In genomic region chr20:62705626-62706025, GRCh38 we compare ENCODE assay signal across 26 cellular contexts. TPM values are rescaled to one million over a fixed set of nuclear protein-coding genes. Genes with fewer than 3 reads are reported as not detected.
"Had no signal": no experiment of that assay in that cellular context is flagged by ENCODE, and none has a peak within 500 bp of the region (broad histone marks: within the 10 kb centered on the region; RNA-seq: fewer than 3 reads in every experiment).

No MANE protein-coding gene starts in this region.

- H3K36me3 ChIP-seq: cardiac muscle cell, left lung, ovary, right lobe of liver, stomach, suprapubic skin, tibial nerve had no signal

- H3K4me3 Mint-ChIP-seq: activated CD8-positive, alpha-beta T cell treated with anti-CD3 and anti-CD28 coated beads, Interleukin-2, amount 10 ng/mL, durations not matched to agents 7 days and 5 days; activated naive CD8-positive, alpha-beta T cell treated with anti-CD3 and anti-CD28 coated beads, Interleukin-2, amount 50 U/mL, for 24 hours; activated T-helper 1 cell treated with anti-CD3 and anti-CD28 coated beads, Interleukin-12 subunit alpha, Interleukin-12 subunit beta, Interleukin-2, Interleukin-4 antibody, amounts not matched to agents 30 ng/mL and 10 ng/mL and 1 ng/mL, durations not matched to agents 14 hours and 24 hours and 36 hours; mesothelial cell of epicardium; naive thymus-derived CD8-positive, alpha-beta T cell; stimulated activated effector memory CD8-positive, alpha-beta T cell treated with anti-CD3 and anti-CD28 coated beads, Interleukin-12 subunit alpha, Interleukin-12 subunit beta, amount 100 ng/mL, for 72 hours; T-helper 2 cell treated with Interferon-gamma antibody and Interleukin-4, amounts not matched to agents 5 μg/mL and 100 μg/mL, for 36 hours had no signal

- H3K36me3 Mint-ChIP-seq: mesothelial cell of epicardium; naive thymus-derived CD8-positive, alpha-beta T cell; stimulated activated effector memory CD8-positive, alpha-beta T cell treated with anti-CD3 and anti-CD28 coated beads, Interleukin-12 subunit alpha, Interleukin-12 subunit beta, amount 100 ng/mL, for 72 hours had no signal

- H3K27ac ChIP-seq: cardiac muscle cell, foreskin keratinocyte, left lung, ovary, psoas muscle, right lobe of liver, stomach, suprapubic skin, tibial nerve had no signal

- ATAC-seq: activated CD8-positive, alpha-beta T cell treated with anti-CD3 and anti-CD28 coated beads, Interleukin-2, amount 10 ng/mL, durations not matched to agents 7 days and 5 days; activated naive CD8-positive, alpha-beta T cell treated with anti-CD3 and anti-CD28 coated beads, Interleukin-2, amount 50 U/mL, for 24 hours; foreskin keratinocyte; left lung; naive thymus-derived CD8-positive, alpha-beta T cell; psoas muscle; right lobe of liver; stimulated activated effector memory CD8-positive, alpha-beta T cell treated with anti-CD3 and anti-CD28 coated beads, Interleukin-12 subunit alpha, Interleukin-12 subunit beta, amount 100 ng/mL, for 72 hours had no signal

- H3K9me3 ChIP-seq: left lung, ovary, psoas muscle, right lobe of liver, stomach, suprapubic skin, tibial nerve had no signal

- DNase-seq: activated CD4-positive, alpha-beta T cell treated with anti-CD3 and anti-CD28 coated beads, Interleukin-2, amount 50 U/mL, for 1 hour; activated CD4-positive, CD25-positive, alpha-beta regulatory T cell treated with anti-CD3 and anti-CD28 coated beads, Interleukin-2, amount 50 U/mL, for 72 hours; activated CD8-positive, alpha-beta T cell treated with anti-CD3 and anti-CD28 coated beads, Interleukin-2, amount 10 ng/mL, durations not matched to agents 7 days and 5 days; activated gamma-delta T cell; activated naive CD4-positive, alpha-beta T cell treated with anti-CD3 and anti-CD28 coated beads, Interleukin-2, amount 50 U/mL, for 16 hours; activated naive CD8-positive, alpha-beta T cell treated with anti-CD3 and anti-CD28 coated beads, Interleukin-2, amount 50 U/mL, for 24 hours; erythroblast; foreskin keratinocyte; kidney; naive thymus-derived CD8-positive, alpha-beta T cell; ovary; psoas muscle; small intestine; stimulated activated CD4-positive, alpha-beta T cell treated with anti-CD3 and anti-CD28 coated beads, Interleukin-2, amount 100 ng/mL, for 24 hours; stomach had no signal

- H3K9me3 Mint-ChIP-seq: activated naive CD8-positive, alpha-beta T cell treated with anti-CD3 and anti-CD28 coated beads, Interleukin-2, amount 50 U/mL, for 24 hours; activated T-helper 1 cell treated with anti-CD3 and anti-CD28 coated beads, Interleukin-12 subunit alpha, Interleukin-12 subunit beta, Interleukin-2, Interleukin-4 antibody, amounts not matched to agents 30 ng/mL and 10 ng/mL and 1 ng/mL, durations not matched to agents 14 hours and 24 hours and 36 hours; mesothelial cell of epicardium; naive thymus-derived CD8-positive, alpha-beta T cell; stimulated activated effector memory CD8-positive, alpha-beta T cell treated with anti-CD3 and anti-CD28 coated beads, Interleukin-12 subunit alpha, Interleukin-12 subunit beta, amount 100 ng/mL, for 72 hours; T-helper 2 cell treated with Interferon-gamma antibody and Interleukin-4, amounts not matched to agents 5 μg/mL and 100 μg/mL, for 36 hours had no signal

- H3K4me3 ChIP-seq: cardiac muscle cell, left lung, ovary, psoas muscle, right lobe of liver, stomach, suprapubic skin, tibial nerve had no signal

- H3K27ac Mint-ChIP-seq: activated CD8-positive, alpha-beta T cell treated with anti-CD3 and anti-CD28 coated beads, Interleukin-2, amount 10 ng/mL, durations not matched to agents 7 days and 5 days; activated naive CD8-positive, alpha-beta T cell treated with anti-CD3 and anti-CD28 coated beads, Interleukin-2, amount 50 U/mL, for 24 hours; activated T-helper 1 cell treated with anti-CD3 and anti-CD28 coated beads, Interleukin-12 subunit alpha, Interleukin-12 subunit beta, Interleukin-2, Interleukin-4 antibody, amounts not matched to agents 30 ng/mL and 10 ng/mL and 1 ng/mL, durations not matched to agents 14 hours and 24 hours and 36 hours; mesothelial cell of epicardium; stimulated activated effector memory CD8-positive, alpha-beta T cell treated with anti-CD3 and anti-CD28 coated beads, Interleukin-12 subunit alpha, Interleukin-12 subunit beta, amount 100 ng/mL, for 72 hours; T-helper 2 cell treated with Interferon-gamma antibody and Interleukin-4, amounts not matched to agents 5 μg/mL and 100 μg/mL, for 36 hours had no signal

- H3K4me1 ChIP-seq: psoas muscle, right lobe of liver had no signal

- FAIRE-seq: endometrium, kidney, small intestine had no signal

RNA-seq across cellular contexts. Expression of gene NTSR1, which starts 3.0 kb away (rescaled TPM):
- total RNA-seq: activated T-helper 1 cell treated with anti-CD3 and anti-CD28 coated beads, Interleukin-12 subunit alpha, Interleukin-12 subunit beta, Interleukin-2, Interleukin-4 antibody, amounts not matched to agents 30 ng/mL and 10 ng/mL and 1 ng/mL, durations not matched to agents 14 hours and 24 hours and 36 hours; chondrocyte; naive thymus-derived CD8-positive, alpha-beta T cell had no signal
- polyA plus RNA-seq: cardiac muscle cell; naive thymus-derived CD8-positive, alpha-beta T cell had no signal
